1 cellular context compared by ENCODE assay signal in the genomic region with DNA sequence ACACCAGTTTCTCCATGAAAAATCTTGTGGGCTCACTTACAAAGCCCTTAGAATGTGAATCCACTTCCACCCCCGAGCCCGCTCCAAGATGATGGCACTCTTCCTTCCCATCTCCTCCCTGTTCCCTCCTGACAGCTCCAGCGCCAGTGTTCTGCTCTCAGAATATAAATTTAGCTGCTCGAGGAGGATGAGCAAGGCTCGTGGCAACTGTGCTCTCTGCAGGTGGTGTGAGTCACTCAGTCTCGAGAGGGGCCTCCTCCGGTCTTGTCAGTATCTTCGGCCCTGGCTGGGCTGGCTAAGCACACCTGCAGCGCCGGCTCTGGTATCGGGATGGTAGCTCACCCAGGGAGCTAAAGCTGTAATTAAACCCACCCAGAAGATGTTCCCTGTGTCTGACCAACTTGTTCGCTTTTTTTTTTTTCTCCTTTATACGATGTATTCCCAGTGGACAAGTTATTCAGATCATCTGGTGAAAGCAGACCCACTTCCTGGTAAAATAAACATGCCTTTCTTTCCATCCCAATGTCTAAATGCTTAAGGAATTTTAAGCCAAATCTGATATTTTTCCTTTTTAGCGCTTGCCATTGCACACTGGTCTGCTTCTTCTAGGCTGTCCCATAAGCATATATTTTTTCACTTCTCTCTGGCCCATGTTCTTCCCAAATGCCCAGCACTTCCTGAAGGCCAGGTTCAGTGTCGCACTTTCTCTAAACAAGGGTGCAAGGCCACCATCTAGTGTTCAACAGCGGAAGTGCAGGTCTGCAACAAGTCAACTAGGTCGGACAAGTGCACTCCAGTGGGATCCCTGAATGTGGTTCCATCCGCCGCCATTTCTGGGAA.
A peak's percentile ranks its signal among the peaks of the same experiment; 100 is the strongest.
TF ChIP-seq lines count a peak whose summit lies in the region.

No MANE protein-coding gene starts in this region.

TF ChIP-seq in SK-N-SH, 30 proteins besides CTCF, POLR2A, EP300 and RAD21 (continued from another document):
- TF ChIP-seq ZBTB33 (IDR thresholded peaks at IDR 0.05; ENCODE audit: borderline replicate concordance, low read depth) (no peak), IRF3 (IDR thresholded peaks at IDR 0.05; ENCODE audit: low read depth, low read length) (no peak), NFIC (IDR thresholded peaks at IDR 0.05; ENCODE audit: borderline replicate concordance) (peak; percentile 79), RCOR1 (IDR thresholded peaks at IDR 0.05; ENCODE audit: low read length) (peak; percentile 69), USF2 (IDR thresholded peaks at IDR 0.05; ENCODE audit: borderline replicate concordance, low read depth, low read length) (no peak), FOXM1 (IDR thresholded peaks at IDR 0.05; ENCODE audit: low read depth) (peak; percentile 53; the same call in 1 of the 2 replicates), CHD2 (IDR thresholded peaks at IDR 0.05; ENCODE audit: low read length, partially characterized antibody) (peak; percentile 58), SMC3 (IDR thresholded peaks at IDR 0.05; ENCODE audit: low read depth, low read length) (peak; percentile 97)
- TF ChIP-seq, protein P1, sequence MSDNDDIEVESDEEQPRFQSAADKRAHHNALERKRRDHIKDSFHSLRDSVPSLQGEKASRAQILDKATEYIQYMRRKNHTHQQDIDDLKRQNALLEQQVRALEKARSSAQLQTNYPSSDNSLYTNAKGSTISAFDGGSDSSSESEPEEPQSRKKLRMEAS (IDR thresholded peaks at IDR 0.05; ENCODE audit: low read depth) = peak; percentile 98
TF ChIP-seq in SK-N-SH: peak in this region for 19.
